8 cellular contexts compared by ENCODE assay signal in the genomic region with DNA sequence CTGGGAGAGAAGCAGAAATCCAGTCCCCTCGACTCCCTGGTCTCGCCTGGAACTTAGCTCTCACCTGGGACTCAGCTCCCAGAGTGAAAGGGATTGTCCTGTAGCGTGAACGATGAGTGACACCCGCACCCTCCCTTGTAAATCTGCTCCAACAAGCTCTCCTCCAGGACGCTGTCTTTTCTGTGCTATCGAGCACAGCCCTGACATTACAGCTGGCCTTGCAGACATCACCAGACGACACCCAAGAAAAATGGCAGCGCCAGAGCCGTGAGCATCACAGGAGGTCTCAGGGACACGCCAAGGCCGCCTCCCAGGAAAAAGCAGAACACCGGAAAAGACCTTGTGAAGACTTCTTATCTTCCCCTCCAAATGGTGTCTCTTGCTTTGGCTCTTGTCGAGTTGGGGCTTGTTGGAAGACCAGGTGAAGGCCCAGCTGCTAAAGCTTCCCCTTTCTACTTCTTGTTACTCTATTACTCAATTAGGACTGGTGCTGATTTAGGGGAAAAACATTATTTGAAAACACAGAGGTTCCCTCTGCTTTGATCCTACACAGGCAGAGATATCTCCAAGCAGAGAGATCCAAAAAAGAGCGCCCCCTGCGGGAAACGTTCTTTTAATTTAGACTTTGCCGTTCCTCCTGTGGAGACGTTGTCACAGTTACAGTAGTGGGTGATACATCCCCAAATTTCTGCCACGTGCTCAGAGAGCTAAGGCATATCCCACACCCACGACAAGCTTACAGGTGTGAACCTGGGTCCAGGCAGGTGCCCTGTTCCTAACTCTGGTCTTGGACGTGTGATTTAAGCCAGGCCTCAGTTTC.
DNase-seq lines count a peak whose midpoint lies in the region; ATAC-seq, FAIRE-seq and TF ChIP-seq lines count a peak whose summit lies in the region.
"Not testable (repeated sequence)": the region's sequence is repeated elsewhere in the genome, so short reads cannot be mapped to it uniquely, and the experiment has no call there.

No MANE protein-coding gene starts in this region.

- H2BK12ac ChIP-seq in H1 (ENCODE audit: low read depth, low read length) = not testable (repeated sequence)

- not testable (repeated sequence) for H3K4me3 ChIP-seq in H7 (ENCODE audit: insufficient read depth, low read depth, low read length); H1 (ENCODE audit: extremely low read depth in 1 of 4, insufficient read depth in 2 of 4, low read depth in 3 of 4, low read length in 4 of 4); mesendoderm (ENCODE audit: low read length)
- peak overlapping the region; percentile 64 for H3K4me3 ChIP-seq in OCI-LY3 (ENCODE audit: low read length)

- H4K8ac ChIP-seq in H1 (ENCODE audit: extremely low read depth, insufficient read depth, low read length); mesendoderm (ENCODE audit: low read depth, low read length): not testable (repeated sequence)

- POLR2A ChIA-PET in H1 (lab: Charles Lee; ENCODE audit: partially characterized antibody) = not testable (repeated sequence)

- DNase-seq in H7 (peak; percentile 26), H1 (ENCODE audit: low read depth in 1 of 2, low spot score in 2 of 2) (peak in 1 of 2 experiments; percentile 74), mesendoderm (peak; percentile 11)
- DNase-seq in activated CD4-positive, alpha-beta T cell treated with anti-CD3 and anti-CD28 coated beads, Interleukin-2, amount 10 ng/mL, durations not matched to agents 24 days and 14 days = peak; percentile 76
- peak; percentile 7 to 22 for DNase-seq in activated T-cell treated with anti-CD3 and anti-CD28 coated beads, Interleukin-2, amount 50 U/mL, for 72 hours
- peak; percentile 18 for DNase-seq in stimulated activated CD4-positive, alpha-beta T cell treated with anti-CD3 and anti-CD28 coated beads, Interleukin-1b, Interleukin-23, amount 100 ng/mL, for 48 hours

- H3K14ac ChIP-seq in H1 (ENCODE audit: insufficient read length) = not testable (repeated sequence)

- H3K27ac ChIP-seq in 22Rv1; H1 (ENCODE audit: low read depth, low read length); mesendoderm (ENCODE audit: low read depth, low read length): not testable (repeated sequence)
- H3K27ac ChIP-seq in OCI-LY3 (ENCODE audit: low read length) = peak overlapping the region; percentile 53

- not testable (repeated sequence) for H4K5ac ChIP-seq in H1 (ENCODE audit: insufficient read length, low read depth, low read length); mesendoderm (ENCODE audit: low read length)

- H3K9ac ChIP-seq in OCI-LY3 (ENCODE audit: low read length) = peak overlapping the region; percentile 32; the same call in 1 of the 2 replicates
- not testable (repeated sequence) for H3K9ac ChIP-seq in H1 (replicated peaks in 1 of 4; ENCODE audit: extremely low read depth in 1 of 4, low read depth in 3 of 4, low read length in 3 of 4); mesendoderm (ENCODE audit: low read length)

- H2AK5ac ChIP-seq in H1 (ENCODE audit: low read depth, low read length); mesendoderm (ENCODE audit: low read length): not testable (repeated sequence)

- H3K4me1 Mint-ChIP-seq in activated CD4-positive, alpha-beta T cell treated with anti-CD3 and anti-CD28 coated beads, Interleukin-2, amount 10 ng/mL, durations not matched to agents 24 days and 14 days; activated T-cell treated with anti-CD3 and anti-CD28 coated beads, Interleukin-2, amount 50 U/mL, for 72 hours (ENCODE audit: low read depth): not testable (repeated sequence)

- H3K79me1 ChIP-seq in H1 (ENCODE audit: low read depth, low read length); mesendoderm (ENCODE audit: low read length): not testable (repeated sequence)

- not testable (repeated sequence) for H3K23ac ChIP-seq in H1 (ENCODE audit: insufficient read length); mesendoderm (ENCODE audit: low read length)

- not testable (repeated sequence) for TF ChIP-seq EP300 in H1 (IDR thresholded peaks at IDR 0.05; ENCODE audit: borderline replicate concordance in 1 of 2, low read depth in 2 of 2, low read length in 2 of 2)

- intact Hi-C loops in activated CD4-positive, alpha-beta T cell treated with anti-CD3 and anti-CD28 coated beads, Interleukin-2, amount 10 ng/mL, durations not matched to agents 24 days and 14 days (cut with micrococcal nuclease) = not testable (repeated sequence)

- peak; percentile 36 for FAIRE-seq in H1 (lab: Jason Lieb, UNC)

- H3K4me2 ChIP-seq in OCI-LY3 (ENCODE audit: low read length) = peak overlapping the region; percentile 67
- H3K4me2 ChIP-seq in H1 (ENCODE audit: insufficient read depth in 1 of 2, low read depth in 2 of 2, low read length in 2 of 2); mesendoderm (ENCODE audit: low read length): not testable (repeated sequence)

- not testable (repeated sequence) for H2BK5ac ChIP-seq in H1 (ENCODE audit: low read depth, low read length); mesendoderm (ENCODE audit: low read length)

- not testable (repeated sequence) for H3K27me3 Mint-ChIP-seq in activated CD4-positive, alpha-beta T cell treated with anti-CD3 and anti-CD28 coated beads, Interleukin-2, amount 10 ng/mL, durations not matched to agents 24 days and 14 days; activated T-cell treated with anti-CD3 and anti-CD28 coated beads, Interleukin-2, amount 50 U/mL, for 72 hours (ENCODE audit: low read depth)

- H3K9me3 ChIP-seq in OCI-LY3 (ENCODE audit: insufficient read depth, low read length); H1 (ENCODE audit: insufficient read depth in 2 of 2, low read depth in 1 of 2, low read length in 1 of 2): not testable (repeated sequence)

- not testable (repeated sequence) for H2BK120ac ChIP-seq in H1 (replicated peaks; ENCODE audit: low read depth, low read length); mesendoderm (ENCODE audit: low read depth, low read length)

- TF ChIP-seq CTCF in 22Rv1 (IDR thresholded peaks at IDR 0.05) (peak; percentile 22; the same call in 1 of the 2 replicates), OCI-LY3 (IDR thresholded peaks at IDR 0.05; ENCODE audit: low read depth, low read length) (peak; percentile 37), H1 (IDR thresholded peaks at IDR 0.05; ENCODE audit: control extremely low read depth in 1 of 3, insufficient read depth in 1 of 3, low read depth in 1 of 3, low read length in 3 of 3) (peak in 2 of 3 experiments; percentile 15 to 29; a peak in 2 of 4 replicates)

- H3K36me3 Mint-ChIP-seq in activated CD4-positive, alpha-beta T cell treated with anti-CD3 and anti-CD28 coated beads, Interleukin-2, amount 10 ng/mL, durations not matched to agents 24 days and 14 days (ENCODE audit: low read depth); activated T-cell treated with anti-CD3 and anti-CD28 coated beads, Interleukin-2, amount 50 U/mL, for 72 hours (ENCODE audit: insufficient read depth in 2 of 2): not testable (repeated sequence)

- WGBS in H1 (ENCODE audit: extremely low coverage in 1 of 2, insufficient coverage in 1 of 2, insufficient read length in 1 of 2, insufficient replicate concordance in 2 of 2, low coverage in 1 of 2, low lambda C conversion rate in 2 of 2, missing lambda C conversion rate in 1 of 2), 2 experiments = 42% methylated on average over 11 of the region's 22 CpGs; no CpG with 5 or more reads in 1 of the 2 experiments
- WGBS in mesendoderm (ENCODE audit: extremely low coverage, insufficient coverage, low lambda C conversion rate) = no CpG with 5 or more reads among the region's 22 CpGs

- not testable (repeated sequence) for H4K20me1 ChIP-seq in OCI-LY3 (ENCODE audit: insufficient read depth, low read length); H1 (replicated peaks in 1 of 2; ENCODE audit: control insufficient read depth in 1 of 2, insufficient read depth in 2 of 2, low read length in 2 of 2)

- not testable (repeated sequence) for H3K4ac ChIP-seq in H1 (replicated peaks; ENCODE audit: insufficient read length, low read depth, low read length); mesendoderm (ENCODE audit: low read depth, low read length)

- H3K27ac Mint-ChIP-seq in activated CD4-positive, alpha-beta T cell treated with anti-CD3 and anti-CD28 coated beads, Interleukin-2, amount 10 ng/mL, durations not matched to agents 24 days and 14 days; activated T-cell treated with anti-CD3 and anti-CD28 coated beads, Interleukin-2, amount 50 U/mL, for 72 hours: not testable (repeated sequence)

- H3K56ac ChIP-seq in H1 (replicated peaks; ENCODE audit: insufficient read length, low read depth, low read length); mesendoderm (ENCODE audit: low read length): not testable (repeated sequence)

- not testable (repeated sequence) for H2BK20ac ChIP-seq in H1 (ENCODE audit: low read length)

- H3K27me3 ChIP-seq in H7 (ENCODE audit: control insufficient read depth, insufficient read depth, low read length); OCI-LY3 (ENCODE audit: low read depth, low read length); H1 (replicated peaks in 1 of 4; ENCODE audit: control insufficient read depth in 3 of 4, extremely low read depth in 1 of 4, insufficient read depth in 3 of 4, low read length in 3 of 4); mesendoderm (ENCODE audit: insufficient read depth, low read length, poor library complexity): not testable (repeated sequence)

- ATAC-seq in activated T-cell treated with anti-CD3 and anti-CD28 coated beads, Interleukin-2, amount 50 U/mL, for 72 hours (replicated peaks in 1 of 2) = not testable (repeated sequence)

- H3K4me3 Mint-ChIP-seq in activated CD4-positive, alpha-beta T cell treated with anti-CD3 and anti-CD28 coated beads, Interleukin-2, amount 10 ng/mL, durations not matched to agents 24 days and 14 days; activated T-cell treated with anti-CD3 and anti-CD28 coated beads, Interleukin-2, amount 50 U/mL, for 72 hours: not testable (repeated sequence)

- H2AFZ ChIP-seq in OCI-LY3 (ENCODE audit: low read depth, low read length) = 0 out of 2 replicates have a peak overlapping the region, but pooled peaks have one; percentile 65
- not testable (repeated sequence) for H2AFZ ChIP-seq in H1 (ENCODE audit: low read length)

- not testable (repeated sequence) for H3K9me3 Mint-ChIP-seq in activated CD4-positive, alpha-beta T cell treated with anti-CD3 and anti-CD28 coated beads, Interleukin-2, amount 10 ng/mL, durations not matched to agents 24 days and 14 days; activated T-cell treated with anti-CD3 and anti-CD28 coated beads, Interleukin-2, amount 50 U/mL, for 72 hours

- CTCF ChIA-PET in H1 (lab: Charles Lee; ENCODE audit: partially characterized antibody) = interaction anchor here (1.1 to 2.1 kb wide), 4 partner anchors 45 to 131 kb away, joined by 3 to 7 read pairs (median 3); no protein-coding TSS in a partner anchor

- TF ChIP-seq POLR2A in H1 (IDR thresholded peaks at IDR 0.05; ENCODE audit: control extremely low read depth in 1 of 2, low read depth in 2 of 2, low read length in 2 of 2) = not testable (repeated sequence)

- not testable (repeated sequence) for H2BK15ac ChIP-seq in H1 (ENCODE audit: low read length); mesendoderm (replicated peaks; ENCODE audit: low read depth)

- H3K18ac ChIP-seq in H1 (ENCODE audit: extremely low read depth, low read length); mesendoderm (ENCODE audit: low read length): not testable (repeated sequence)

- H3K23me2 ChIP-seq in H1 (ENCODE audit: low read depth, low read length) = peaks cover 12% of the 10 kb centered on the region

- H4K91ac ChIP-seq in H1 (replicated peaks; ENCODE audit: insufficient read length, low read length) = not testable (repeated sequence)

- H3K79me2 ChIP-seq in OCI-LY3 (ENCODE audit: low read length); H1 (ENCODE audit: control insufficient read depth in 1 of 2, insufficient read depth in 2 of 2, low read length in 2 of 2); mesendoderm (ENCODE audit: control insufficient read depth, insufficient read depth, low read length): not testable (repeated sequence)

- not testable (repeated sequence) for H3K36me3 ChIP-seq in H7 (replicated peaks; ENCODE audit: control insufficient read depth, insufficient read depth, low read length); OCI-LY3 (replicated peaks; ENCODE audit: low read depth, low read length); H1 (ENCODE audit: control insufficient read depth in 2 of 4, insufficient read depth in 4 of 4, low read length in 3 of 4); mesendoderm (ENCODE audit: control insufficient read depth, insufficient read depth, low read length)

- peak in 1 of 2 experiments; percentile 21; a peak in 1 of 4 replicates for TF ChIP-seq RAD21 in H1 (IDR thresholded peaks at IDR 0.05 in 1 of 2, conservative IDR thresholded peaks at IDR 0.05 in 1 of 2; ENCODE audit: low read depth in 2 of 2, low read length in 2 of 2)

- H3K4me1 ChIP-seq in OCI-LY3 (ENCODE audit: low read length); H1 (replicated peaks in 1 of 4; ENCODE audit: control insufficient read depth in 3 of 4, insufficient read depth in 4 of 4, low read length in 3 of 4); mesendoderm (ENCODE audit: control insufficient read depth, low read depth, low read length): not testable (repeated sequence)
